Comparison of ENCODE assay signal across 1 cellular context in the genomic region with DNA sequence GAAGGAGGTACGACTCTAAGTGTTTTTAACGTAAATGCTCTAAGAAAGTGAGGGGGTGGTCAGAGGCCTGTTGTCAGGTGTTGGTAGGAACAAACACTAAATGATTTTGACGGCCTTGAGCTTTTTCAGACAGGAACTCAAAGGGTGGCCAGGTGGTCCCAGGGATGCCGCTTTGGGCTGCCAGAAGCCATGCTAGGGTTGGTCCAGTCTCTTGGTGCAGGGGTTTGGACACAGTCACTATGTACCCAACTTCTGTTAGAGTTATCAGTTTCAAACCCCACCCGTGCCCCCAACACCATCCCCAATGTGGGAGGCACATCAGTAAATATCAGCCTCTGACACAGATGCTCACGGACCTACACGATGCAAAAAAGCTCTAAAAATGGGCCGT.
TF ChIP-seq lines count a peak whose summit lies in the region.

No MANE protein-coding gene starts in this region.

TF ChIP-seq in K562, 482 proteins besides CTCF, POLR2A, EP300 and RAD21:
- TF ChIP-seq GTF2A2 (tag; IDR thresholded peaks at IDR 0.05) (no peak), ZNF263 (CRISPR knock-in tag; IDR thresholded peaks at IDR 0.05; ENCODE audit: borderline replicate concordance) (0 out of 2 replicates have a peak, but pooled peaks have one; percentile 19), E2F3 (CRISPR knock-in tag; IDR thresholded peaks at IDR 0.05) (no peak), ZNF282 (CRISPR knock-in tag; IDR thresholded peaks at IDR 0.05) (no peak), ZBED1 (IDR thresholded peaks at IDR 0.05) (no peak), FOXA3 (CRISPR knock-in tag; conservative IDR thresholded peaks at IDR 0.05 in 1 of 2, IDR thresholded peaks at IDR 0.05 in 1 of 2) (0 out of 4 replicates have a peak, but pooled peaks of 1 of the 2 experiments have one; percentile 51), ELF2 (CRISPR knock-in tag; IDR thresholded peaks at IDR 0.05) (0 out of 2 replicates have a peak, but pooled peaks have one; percentile 24), OTX1 (CRISPR knock-in tag; IDR thresholded peaks at IDR 0.05) (no peak), KHSRP (IDR thresholded peaks at IDR 0.05) (no peak), POLR3G (IDR thresholded peaks at IDR 0.05; ENCODE audit: extremely low read depth, insufficient read length, insufficient replicate concordance) (no peak), PML (IDR thresholded peaks at IDR 0.05; ENCODE audit: low read length) (no peak), NFIC (IDR thresholded peaks at IDR 0.05) (no peak), CREBBP (IDR thresholded peaks at IDR 0.05; ENCODE audit: low read depth, low read length) (no peak), ZNF134 (CRISPR knock-in tag; conservative IDR thresholded peaks at IDR 0.05) (no peak), SP1 (CRISPR knock-in tag; IDR thresholded peaks at IDR 0.05) (peak; percentile 47; the same call in 1 of the 2 replicates), STAG1 (CRISPR knock-in tag; IDR thresholded peaks at IDR 0.05; ENCODE audit: borderline replicate concordance) (no peak)
- TF ChIP-seq, protein P1, sequence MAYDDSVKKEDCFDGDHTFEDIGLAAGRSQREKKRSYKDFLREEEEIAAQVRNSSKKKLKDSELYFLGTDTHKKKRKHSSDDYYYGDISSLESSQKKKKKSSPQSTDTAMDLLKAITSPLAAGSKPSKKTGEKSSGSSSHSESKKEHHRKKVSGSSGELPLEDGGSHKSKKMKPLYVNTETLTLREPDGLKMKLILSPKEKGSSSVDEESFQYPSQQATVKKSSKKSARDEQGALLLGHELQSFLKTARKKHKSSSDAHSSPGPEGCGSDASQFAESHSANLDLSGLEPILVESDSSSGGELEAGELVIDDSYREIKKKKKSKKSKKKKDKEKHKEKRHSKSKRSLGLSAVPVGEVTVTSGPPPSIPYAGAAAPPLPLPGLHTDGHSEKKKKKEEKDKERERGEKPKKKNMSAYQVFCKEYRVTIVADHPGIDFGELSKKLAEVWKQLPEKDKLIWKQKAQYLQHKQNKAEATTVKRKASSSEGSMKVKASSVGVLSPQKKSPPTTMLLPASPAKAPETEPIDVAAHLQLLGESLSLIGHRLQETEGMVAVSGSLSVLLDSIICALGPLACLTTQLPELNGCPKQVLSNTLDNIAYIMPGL (CRISPR knock-in tag; IDR thresholded peaks at IDR 0.05) = no peak
- TF ChIP-seq, protein P2, sequence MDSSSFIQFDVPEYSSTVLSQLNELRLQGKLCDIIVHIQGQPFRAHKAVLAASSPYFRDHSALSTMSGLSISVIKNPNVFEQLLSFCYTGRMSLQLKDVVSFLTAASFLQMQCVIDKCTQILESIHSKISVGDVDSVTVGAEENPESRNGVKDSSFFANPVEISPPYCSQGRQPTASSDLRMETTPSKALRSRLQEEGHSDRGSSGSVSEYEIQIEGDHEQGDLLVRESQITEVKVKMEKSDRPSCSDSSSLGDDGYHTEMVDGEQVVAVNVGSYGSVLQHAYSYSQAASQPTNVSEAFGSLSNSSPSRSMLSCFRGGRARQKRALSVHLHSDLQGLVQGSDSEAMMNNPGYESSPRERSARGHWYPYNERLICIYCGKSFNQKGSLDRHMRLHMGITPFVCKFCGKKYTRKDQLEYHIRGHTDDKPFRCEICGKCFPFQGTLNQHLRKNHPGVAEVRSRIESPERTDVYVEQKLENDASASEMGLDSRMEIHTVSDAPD (CRISPR knock-in tag; IDR thresholded peaks at IDR 0.05) = no peak
- TF ChIP-seq, protein P3, sequence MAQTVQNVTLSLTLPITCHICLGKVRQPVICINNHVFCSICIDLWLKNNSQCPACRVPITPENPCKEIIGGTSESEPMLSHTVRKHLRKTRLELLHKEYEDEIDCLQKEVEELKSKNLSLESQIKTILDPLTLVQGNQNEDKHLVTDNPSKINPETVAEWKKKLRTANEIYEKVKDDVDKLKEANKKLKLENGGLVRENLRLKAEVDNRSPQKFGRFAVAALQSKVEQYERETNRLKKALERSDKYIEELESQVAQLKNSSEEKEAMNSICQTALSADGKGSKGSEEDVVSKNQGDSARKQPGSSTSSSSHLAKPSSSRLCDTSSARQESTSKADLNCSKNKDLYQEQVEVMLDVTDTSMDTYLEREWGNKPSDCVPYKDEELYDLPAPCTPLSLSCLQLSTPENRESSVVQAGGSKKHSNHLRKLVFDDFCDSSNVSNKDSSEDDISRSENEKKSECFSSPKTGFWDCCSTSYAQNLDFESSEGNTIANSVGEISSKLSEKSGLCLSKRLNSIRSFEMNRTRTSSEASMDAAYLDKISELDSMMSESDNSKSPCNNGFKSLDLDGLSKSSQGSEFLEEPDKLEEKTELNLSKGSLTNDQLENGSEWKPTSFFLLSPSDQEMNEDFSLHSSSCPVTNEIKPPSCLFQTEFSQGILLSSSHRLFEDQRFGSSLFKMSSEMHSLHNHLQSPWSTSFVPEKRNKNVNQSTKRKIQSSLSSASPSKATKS (CRISPR knock-in tag; IDR thresholded peaks at IDR 0.05) = no peak
- TF ChIP-seq, protein P4, sequence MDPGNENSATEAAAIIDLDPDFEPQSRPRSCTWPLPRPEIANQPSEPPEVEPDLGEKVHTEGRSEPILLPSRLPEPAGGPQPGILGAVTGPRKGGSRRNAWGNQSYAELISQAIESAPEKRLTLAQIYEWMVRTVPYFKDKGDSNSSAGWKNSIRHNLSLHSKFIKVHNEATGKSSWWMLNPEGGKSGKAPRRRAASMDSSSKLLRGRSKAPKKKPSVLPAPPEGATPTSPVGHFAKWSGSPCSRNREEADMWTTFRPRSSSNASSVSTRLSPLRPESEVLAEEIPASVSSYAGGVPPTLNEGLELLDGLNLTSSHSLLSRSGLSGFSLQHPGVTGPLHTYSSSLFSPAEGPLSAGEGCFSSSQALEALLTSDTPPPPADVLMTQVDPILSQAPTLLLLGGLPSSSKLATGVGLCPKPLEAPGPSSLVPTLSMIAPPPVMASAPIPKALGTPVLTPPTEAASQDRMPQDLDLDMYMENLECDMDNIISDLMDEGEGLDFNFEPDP (CRISPR knock-in tag; IDR thresholded peaks at IDR 0.05) = no peak
- TF ChIP-seq, protein P5, sequence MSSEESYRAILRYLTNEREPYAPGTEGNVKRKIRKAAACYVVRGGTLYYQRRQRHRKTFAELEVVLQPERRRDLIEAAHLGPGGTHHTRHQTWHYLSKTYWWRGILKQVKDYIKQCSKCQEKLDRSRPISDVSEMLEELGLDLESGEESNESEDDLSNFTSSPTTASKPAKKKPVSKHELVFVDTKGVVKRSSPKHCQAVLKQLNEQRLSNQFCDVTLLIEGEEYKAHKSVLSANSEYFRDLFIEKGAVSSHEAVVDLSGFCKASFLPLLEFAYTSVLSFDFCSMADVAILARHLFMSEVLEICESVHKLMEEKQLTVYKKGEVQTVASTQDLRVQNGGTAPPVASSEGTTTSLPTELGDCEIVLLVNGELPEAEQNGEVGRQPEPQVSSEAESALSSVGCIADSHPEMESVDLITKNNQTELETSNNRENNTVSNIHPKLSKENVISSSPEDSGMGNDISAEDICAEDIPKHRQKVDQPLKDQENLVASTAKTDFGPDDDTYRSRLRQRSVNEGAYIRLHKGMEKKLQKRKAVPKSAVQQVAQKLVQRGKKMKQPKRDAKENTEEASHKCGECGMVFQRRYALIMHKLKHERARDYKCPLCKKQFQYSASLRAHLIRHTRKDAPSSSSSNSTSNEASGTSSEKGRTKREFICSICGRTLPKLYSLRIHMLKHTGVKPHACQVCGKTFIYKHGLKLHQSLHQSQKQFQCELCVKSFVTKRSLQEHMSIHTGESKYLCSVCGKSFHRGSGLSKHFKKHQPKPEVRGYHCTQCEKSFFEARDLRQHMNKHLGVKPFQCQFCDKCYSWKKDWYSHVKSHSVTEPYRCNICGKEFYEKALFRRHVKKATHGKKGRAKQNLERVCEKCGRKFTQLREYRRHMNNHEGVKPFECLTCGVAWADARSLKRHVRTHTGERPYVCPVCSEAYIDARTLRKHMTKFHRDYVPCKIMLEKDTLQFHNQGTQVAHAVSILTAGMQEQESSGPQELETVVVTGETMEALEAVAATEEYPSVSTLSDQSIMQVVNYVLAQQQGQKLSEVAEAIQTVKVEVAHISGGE (CRISPR knock-in tag; IDR thresholded peaks at IDR 0.05) = no peak
- TF ChIP-seq, protein P6, sequence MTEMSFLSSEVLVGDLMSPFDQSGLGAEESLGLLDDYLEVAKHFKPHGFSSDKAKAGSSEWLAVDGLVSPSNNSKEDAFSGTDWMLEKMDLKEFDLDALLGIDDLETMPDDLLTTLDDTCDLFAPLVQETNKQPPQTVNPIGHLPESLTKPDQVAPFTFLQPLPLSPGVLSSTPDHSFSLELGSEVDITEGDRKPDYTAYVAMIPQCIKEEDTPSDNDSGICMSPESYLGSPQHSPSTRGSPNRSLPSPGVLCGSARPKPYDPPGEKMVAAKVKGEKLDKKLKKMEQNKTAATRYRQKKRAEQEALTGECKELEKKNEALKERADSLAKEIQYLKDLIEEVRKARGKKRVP (CRISPR knock-in tag; IDR thresholded peaks at IDR 0.05) = no peak
- TF ChIP-seq, protein P7, sequence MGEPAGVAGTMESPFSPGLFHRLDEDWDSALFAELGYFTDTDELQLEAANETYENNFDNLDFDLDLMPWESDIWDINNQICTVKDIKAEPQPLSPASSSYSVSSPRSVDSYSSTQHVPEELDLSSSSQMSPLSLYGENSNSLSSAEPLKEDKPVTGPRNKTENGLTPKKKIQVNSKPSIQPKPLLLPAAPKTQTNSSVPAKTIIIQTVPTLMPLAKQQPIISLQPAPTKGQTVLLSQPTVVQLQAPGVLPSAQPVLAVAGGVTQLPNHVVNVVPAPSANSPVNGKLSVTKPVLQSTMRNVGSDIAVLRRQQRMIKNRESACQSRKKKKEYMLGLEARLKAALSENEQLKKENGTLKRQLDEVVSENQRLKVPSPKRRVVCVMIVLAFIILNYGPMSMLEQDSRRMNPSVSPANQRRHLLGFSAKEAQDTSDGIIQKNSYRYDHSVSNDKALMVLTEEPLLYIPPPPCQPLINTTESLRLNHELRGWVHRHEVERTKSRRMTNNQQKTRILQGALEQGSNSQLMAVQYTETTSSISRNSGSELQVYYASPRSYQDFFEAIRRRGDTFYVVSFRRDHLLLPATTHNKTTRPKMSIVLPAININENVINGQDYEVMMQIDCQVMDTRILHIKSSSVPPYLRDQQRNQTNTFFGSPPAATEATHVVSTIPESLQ (CRISPR knock-in tag; IDR thresholded peaks at IDR 0.05) = no peak
